Comparison of ENCODE assay signal across 15 cellular contexts in genomic region chr7:22791204-22792158, GRCh38. TPM values are rescaled to one million over a fixed set of nuclear protein-coding genes. Genes with fewer than 3 reads are reported as not detected.
DNase-seq lines count a peak whose midpoint lies in the region; FAIRE-seq and TF ChIP-seq lines count a peak whose summit lies in the region.
"Had no signal": no experiment of that assay in that cellular context is flagged by ENCODE, and none has a peak within 500 bp of the region (broad histone marks: within the 10 kb centered on the region; RNA-seq: fewer than 3 reads in every experiment).

No MANE protein-coding gene starts in this region.

- H3K36me3 Mint-ChIP-seq in astrocyte (ENCODE audit: low read depth, unreplicated experiment): no peaks in the 10 kb centered on the region
- no peaks in the 10 kb centered on the region for H3K36me3 Mint-ChIP-seq in activated T-helper 2 cell treated with anti-CD3 and anti-CD28 coated beads, Interferon-gamma antibody, Interleukin-2, Interleukin-4, amounts not matched to agents 10 μg/mL and 5 μg/mL and 100 μg/mL, durations not matched to agents 14 hours and 24 hours and 36 hours (ENCODE audit: low read depth)

- no peaks in the 10 kb centered on the region for H3K9me3 ChIP-seq in astrocyte (ENCODE audit: insufficient read depth, low read depth, low read length)
- H3K9me3 ChIP-seq: heart right ventricle, upper lobe of left lung had no signal

- no peak overlapping the region for H3K4me3 ChIP-seq in AG10803 (ENCODE audit: low read length)
- no peak overlapping the region for H3K4me3 ChIP-seq in astrocyte (ENCODE audit: insufficient read depth, low read depth, low read length)
- H3K4me3 ChIP-seq: coronary artery, heart right ventricle, upper lobe of left lung had no signal

- no peaks in the 10 kb centered on the region for H4K20me1 ChIP-seq in astrocyte (ENCODE audit: insufficient read depth, low read length)

- DNase-seq in AG10803 (ENCODE audit: low read depth) (peak; percentile 60), HTR-8/SVneo (ENCODE audit: insufficient read length, low spot score) (peak; percentile 53), astrocyte (ENCODE audit: low read depth) (peak; percentile 52), iris pigment epithelial cell (ENCODE audit: low read depth) (peak; percentile 19), KBM-7 (no peak), cerebellum (ENCODE audit: low spot score) (no peak), hypothalamus (lab: John Stamatoyannopoulos, UW) (no peak)
- DNase-seq in activated T-helper 2 cell treated with anti-CD3 and anti-CD28 coated beads, Interferon-gamma antibody, Interleukin-2, Interleukin-4, amounts not matched to agents 10 μg/mL and 5 μg/mL and 100 μg/mL, durations not matched to agents 14 hours and 24 hours and 36 hours (ENCODE audit: low spot score): no peak
- DNase-seq: activated CD8-positive, alpha-beta T cell treated with anti-CD3 and anti-CD28 coated beads, Interleukin-2, amount 10 ng/mL, durations not matched to agents 7 days and 5 days; heart right ventricle; left cardiac atrium; small intestine; stimulated activated naive CD4-positive, alpha-beta T cell treated with Interleukin-2 at 50 U/mL for 16 hours; upper lobe of left lung had no signal

- H3K79me2 ChIP-seq in astrocyte (ENCODE audit: insufficient read depth, low read length): no peaks in the 10 kb centered on the region

- H3K4me1 ChIP-seq in astrocyte (ENCODE audit: insufficient read depth, low read length): peaks cover 6% of the 10 kb centered on the region
- H3K4me1 ChIP-seq: heart right ventricle, upper lobe of left lung had no signal

- TF ChIP-seq CTCF in AG10803 (conservative IDR thresholded peaks at IDR 0.05; ENCODE audit: low read length) (no peak), astrocyte (IDR thresholded peaks at IDR 0.05; ENCODE audit: insufficient read depth, low read depth, low read length) (no peak)

- H3K27ac ChIP-seq in astrocyte (ENCODE audit: low read depth, low read length): peak overlapping the region; percentile 22
- H3K27ac ChIP-seq: coronary artery, heart right ventricle, upper lobe of left lung had no signal

- intact Hi-C loops in activated T-helper 2 cell treated with anti-CD3 and anti-CD28 coated beads, Interferon-gamma antibody, Interleukin-2, Interleukin-4, amounts not matched to agents 10 μg/mL and 5 μg/mL and 100 μg/mL, durations not matched to agents 14 hours and 24 hours and 36 hours (cut with micrococcal nuclease): no loop called here

- no peak overlapping the region for H3K4me3 Mint-ChIP-seq in astrocyte (ENCODE audit: unreplicated experiment)
- H3K4me3 Mint-ChIP-seq in activated T-helper 2 cell treated with anti-CD3 and anti-CD28 coated beads, Interferon-gamma antibody, Interleukin-2, Interleukin-4, amounts not matched to agents 10 μg/mL and 5 μg/mL and 100 μg/mL, durations not matched to agents 14 hours and 24 hours and 36 hours (ENCODE audit: low read depth): no peak overlapping the region
- H3K4me3 Mint-ChIP-seq: activated CD8-positive, alpha-beta T cell treated with anti-CD3 and anti-CD28 coated beads, Interleukin-2, amount 10 ng/mL, durations not matched to agents 7 days and 5 days had no signal

- in situ Hi-C loops in KBM-7 (cut with MboI; ENCODE audit: low pct_unique_long_range_greater_than_20kb, low sequenced_read_pairs): no loop called here

- peak overlapping the region; percentile 87 for H3K27ac Mint-ChIP-seq in astrocyte (ENCODE audit: unreplicated experiment)
- H3K27ac Mint-ChIP-seq in activated T-helper 2 cell treated with anti-CD3 and anti-CD28 coated beads, Interferon-gamma antibody, Interleukin-2, Interleukin-4, amounts not matched to agents 10 μg/mL and 5 μg/mL and 100 μg/mL, durations not matched to agents 14 hours and 24 hours and 36 hours: no peak overlapping the region
- H3K27ac Mint-ChIP-seq: activated CD8-positive, alpha-beta T cell treated with anti-CD3 and anti-CD28 coated beads, Interleukin-2, amount 10 ng/mL, durations not matched to agents 7 days and 5 days had no signal

- peak overlapping the region; percentile 24 for H3K4me2 ChIP-seq in astrocyte (ENCODE audit: low read length)

- no peaks in the 10 kb centered on the region for H3K27me3 Mint-ChIP-seq in astrocyte (ENCODE audit: low read depth, unreplicated experiment)
- H3K27me3 Mint-ChIP-seq in activated T-helper 2 cell treated with anti-CD3 and anti-CD28 coated beads, Interferon-gamma antibody, Interleukin-2, Interleukin-4, amounts not matched to agents 10 μg/mL and 5 μg/mL and 100 μg/mL, durations not matched to agents 14 hours and 24 hours and 36 hours (ENCODE audit: low read depth): peaks cover 17% of the 10 kb centered on the region

- H3K27me3 ChIP-seq in astrocyte (ENCODE audit: insufficient read depth, low read length): no peaks in the 10 kb centered on the region
- H3K27me3 ChIP-seq: heart right ventricle, upper lobe of left lung had no signal

- peaks cover 5% of the 10 kb centered on the region for H3K9me3 Mint-ChIP-seq in astrocyte (ENCODE audit: unreplicated experiment)
- H3K9me3 Mint-ChIP-seq in activated T-helper 2 cell treated with anti-CD3 and anti-CD28 coated beads, Interferon-gamma antibody, Interleukin-2, Interleukin-4, amounts not matched to agents 10 μg/mL and 5 μg/mL and 100 μg/mL, durations not matched to agents 14 hours and 24 hours and 36 hours: no peaks in the 10 kb centered on the region

- H2AFZ ChIP-seq in astrocyte (ENCODE audit: low read depth, low read length): peak overlapping the region; percentile 41

- peak overlapping the region; percentile 2 for H3K9ac ChIP-seq in astrocyte (ENCODE audit: low read length)

- FAIRE-seq in HTR-8/SVneo (lab: Jason Lieb, UNC): no peak
- no peak for FAIRE-seq in astrocyte (lab: Jason Lieb, UNC)
- FAIRE-seq: small intestine had no signal

- no peaks in the 10 kb centered on the region for H3K36me3 ChIP-seq in astrocyte (ENCODE audit: insufficient read depth, low read length)
- H3K36me3 ChIP-seq: heart right ventricle, upper lobe of left lung had no signal

- H3K4me1 Mint-ChIP-seq in astrocyte (ENCODE audit: low read depth, unreplicated experiment): peaks cover 12% of the 10 kb centered on the region
- H3K4me1 Mint-ChIP-seq in activated T-helper 2 cell treated with anti-CD3 and anti-CD28 coated beads, Interferon-gamma antibody, Interleukin-2, Interleukin-4, amounts not matched to agents 10 μg/mL and 5 μg/mL and 100 μg/mL, durations not matched to agents 14 hours and 24 hours and 36 hours (ENCODE audit: low read depth): no peaks in the 10 kb centered on the region

RNA-seq across cellular contexts. Expression of gene TOMM7, which starts 31.2 kb away (rescaled TPM):
- total RNA-seq in astrocyte: 217 and 229 TPM in 2 replicates
- total RNA-seq in activated T-helper 2 cell treated with anti-CD3 and anti-CD28 coated beads, Interferon-gamma antibody, Interleukin-2, Interleukin-4, amounts not matched to agents 10 μg/mL and 5 μg/mL and 100 μg/mL, durations not matched to agents 14 hours and 24 hours and 36 hours: 216 and 221 TPM in 2 replicates
- 72.9 TPM for total RNA-seq in cerebellum

Comparison
In these comparisons a context has a peak if more than half of its experiments do, and no peak if none do; other contexts are left out.
1. DNase-seq: peak in AG10803 (single experiment), HTR-8/SVneo (single experiment), astrocyte (single experiment) and iris pigment epithelial cell (single experiment); none in activated T-helper 2 cell treated with anti-CD3 and anti-CD28 coated beads, Interferon-gamma antibody, Interleukin-2, Interleukin-4, amounts not matched to agents 10 μg/mL and 5 μg/mL and 100 μg/mL, durations not matched to agents 14 hours and 24 hours and 36 hours (single experiment), KBM-7 (single experiment), cerebellum (single experiment) and hypothalamus (0 of 51).